ENCODE assay signal across 20 cellular contexts in genomic region chr3:160108357-160108756, GRCh38.
DNase-seq lines count a peak whose midpoint lies in the region; FAIRE-seq and TF ChIP-seq lines count a peak whose summit lies in the region.
"Had no signal": no experiment of that assay in that cellular context is flagged by ENCODE, and none has a peak within 500 bp of the region (broad histone marks: within the 10 kb centered on the region; RNA-seq: fewer than 3 reads in every experiment).

No MANE protein-coding gene starts in this region.

- H3K9me3 Mint-ChIP-seq in osteocyte (ENCODE audit: unreplicated experiment), result no peaks in the 10 kb centered on the region
- H3K9me3 Mint-ChIP-seq: CD4-positive, alpha-beta memory T cell had no signal

- peak overlapping the region; percentile 62 for H3K4me2 ChIP-seq in Loucy (ENCODE audit: low read depth, low read length, poor library complexity, severe bottlenecking)

- BruUV-seq in A673 (replicated peaks; lab: Mats Ljungman, UMichigan), result no TSS peak

- TF ChIP-seq CTCF in A673 (conservative IDR thresholded peaks at IDR 0.05; ENCODE audit: low read depth, low read length), result no peak
- TF ChIP-seq CTCF in Loucy (conservative IDR thresholded peaks at IDR 0.05; ENCODE audit: low read length), result no peak
- no peak for TF ChIP-seq CTCF in osteocyte (IDR thresholded peaks at IDR 0.05)

- FAIRE-seq in endometrium (lab: Jason Lieb, UNC), result peak; percentile 76
- FAIRE-seq: A204.1, D721Med, G401.6, GM12892, H54 had no signal

- H3K4me3 ChIP-seq in A673 (ENCODE audit: low read depth, low read length, poor library complexity, severe bottlenecking) (no peak overlapping the region), Loucy (ENCODE audit: low read length, poor library complexity, severe bottlenecking) (peak overlapping the region; percentile 12)
- H3K4me3 ChIP-seq: GM23248 had no signal

- no peak overlapping the region for H3K4me3 Mint-ChIP-seq in osteocyte (ENCODE audit: unreplicated experiment)
- H3K4me3 Mint-ChIP-seq: CD4-positive, alpha-beta memory T cell had no signal

- no peaks in the 10 kb centered on the region for H3K9me2 ChIP-seq in Loucy (replicated peaks; ENCODE audit: low read depth, low read length)

- H3F3A ChIP-seq in Loucy (ENCODE audit: low read depth), result no peaks in the 10 kb centered on the region

- peak overlapping the region; percentile 60 for H2AFZ ChIP-seq in Loucy (ENCODE audit: low read length)
- H2AFZ ChIP-seq: GM23248 had no signal

- H3K4me1 ChIP-seq in A673 (ENCODE audit: insufficient read depth, low read length, poor library complexity, severe bottlenecking), result peaks cover 23% of the 10 kb centered on the region
- peaks cover 15% of the 10 kb centered on the region for H3K4me1 ChIP-seq in Loucy (ENCODE audit: insufficient read depth, low read length, poor library complexity, severe bottlenecking)
- H3K4me1 ChIP-seq: BE2C had no signal

- peaks cover 7% of the 10 kb centered on the region for H3K4me1 Mint-ChIP-seq in osteocyte (ENCODE audit: unreplicated experiment)
- H3K4me1 Mint-ChIP-seq: CD4-positive, alpha-beta memory T cell had no signal

- intact Hi-C loops in A673 (cut with micrococcal nuclease; ENCODE audit: unreplicated experiment), result no loop called here

- H3K9ac ChIP-seq in Loucy (ENCODE audit: low read depth, low read length, poor library complexity, severe bottlenecking), result no peak overlapping the region
- H3K9ac ChIP-seq: GM23248 had no signal

- DNase-seq in A673 (ENCODE audit: low spot score) (peak; percentile 45), osteocyte (ENCODE audit: extremely low spot score, unreplicated experiment) (peak; percentile 8), dedifferentiated amniotic fluid mesenchymal stem cell (ENCODE audit: extremely low spot score) (no peak), SIG-M5 treated with dmso at 0.1 percent for 504 hours (lab: John Stamatoyannopoulos, UW; ENCODE audit: unreplicated experiment) (no peak)
- DNase-seq in stimulated activated CD4-positive, alpha-beta T cell treated with anti-CD3 and anti-CD28 coated beads, Interleukin-15, amount 100 ng/mL, for 24 hours, result no peak
- DNase-seq: BE2C; CD4-positive, alpha-beta memory T cell; DMS153; DMS79 treated with DMSO at 0.1 percent for 48 hours; EL; GM23248 had no signal

- H3K27me3 ChIP-seq in A673 (replicated peaks; ENCODE audit: insufficient read depth, low read depth, low read length, poor library complexity), result no peaks in the 10 kb centered on the region
- H3K27me3 ChIP-seq in Loucy (ENCODE audit: insufficient read depth, low read length, poor library complexity, severe bottlenecking), result no peaks in the 10 kb centered on the region
- H3K27me3 ChIP-seq: BE2C had no signal

- H3K27ac ChIP-seq in A673 (ENCODE audit: low read depth, low read length, poor library complexity, severe bottlenecking), result no peak overlapping the region
- H3K27ac ChIP-seq: C4-2B, GM23248, HL-60 had no signal

- no peaks in the 10 kb centered on the region for H3K9me3 ChIP-seq in A673 (ENCODE audit: low read depth, low read length, poor library complexity, severe bottlenecking)
- H3K9me3 ChIP-seq in Loucy (ENCODE audit: insufficient read depth, low read depth, low read length), result no peaks in the 10 kb centered on the region
- H3K9me3 ChIP-seq: BE2C had no signal

- CTCF ChIA-PET in A673 (lab: Charles Lee), result no interaction called here

- H3K36me3 ChIP-seq in A673 (ENCODE audit: insufficient read depth, low read length, poor library complexity, severe bottlenecking), result no peaks in the 10 kb centered on the region
- H3K36me3 ChIP-seq in Loucy (ENCODE audit: insufficient read depth, low read length), result no peaks in the 10 kb centered on the region
- H3K36me3 ChIP-seq: BE2C had no signal

- H3K27me3 Mint-ChIP-seq in osteocyte (ENCODE audit: unreplicated experiment), result peaks cover 22% of the 10 kb centered on the region

- POLR2A ChIA-PET in A673 (lab: Charles Lee; ENCODE audit: low non-redundant PET), result no interaction called here

- H4K20me1 ChIP-seq in Loucy (ENCODE audit: insufficient read depth, low read length, poor library complexity, severe bottlenecking), result no peaks in the 10 kb centered on the region

- no peaks in the 10 kb centered on the region for H3K36me3 Mint-ChIP-seq in osteocyte (ENCODE audit: unreplicated experiment)
- H3K36me3 Mint-ChIP-seq: CD4-positive, alpha-beta memory T cell had no signal

- H3K79me2 ChIP-seq in Loucy (ENCODE audit: insufficient read depth, low read length), result no peaks in the 10 kb centered on the region

- H3K27ac Mint-ChIP-seq in osteocyte (ENCODE audit: unreplicated experiment), result no peak overlapping the region
- H3K27ac Mint-ChIP-seq: CD4-positive, alpha-beta memory T cell had no signal

Comparison
In these comparisons a context has a peak if more than half of its experiments do, and no peak if none do; other contexts are left out.
1. DNase-seq: peak in A673 (single experiment) and osteocyte (single experiment); none in dedifferentiated amniotic fluid mesenchymal stem cell (single experiment), stimulated activated CD4-positive, alpha-beta T cell treated with anti-CD3 and anti-CD28 coated beads, Interleukin-15, amount 100 ng/mL, for 24 hours (single experiment) and SIG-M5 treated with dmso at 0.1 percent for 504 hours (single experiment).